17 cellular contexts compared by ENCODE assay signal in genomic region chr3:122767690-122768372, GRCh38. TPM values are rescaled to one million over a fixed set of nuclear protein-coding genes. Genes with fewer than 3 reads are reported as not detected.
DNase-seq lines count a peak whose midpoint lies in the region; ATAC-seq and TF ChIP-seq lines count a peak whose summit lies in the region.
"Had no signal": no experiment of that assay in that cellular context is flagged by ENCODE, and none has a peak within 500 bp of the region (broad histone marks: within the 10 kb centered on the region; RNA-seq: fewer than 3 reads in every experiment).

No MANE protein-coding gene starts in this region.

- peaks cover 31% of the 10 kb centered on the region for H3K36me3 Mint-ChIP-seq in MCF 10A (ENCODE audit: insufficient read depth, unreplicated experiment)
- H3K36me3 Mint-ChIP-seq in naive thymus-derived CD4-positive, alpha-beta T cell: peaks cover 3 to 45% (median 21%) of the 10 kb centered on the region in 5 donors

- no peak for TF ChIP-seq EP300 in transverse colon (IDR thresholded peaks at IDR 0.05; ENCODE audit: low read depth)

- BruUV-seq in MCF 10A (replicated peaks; lab: Mats Ljungman, UMichigan): no TSS peak

- POLR2A ChIA-PET in MCF 10A (lab: Yijun Ruan, JAX): interaction anchor here (0.9 to 1.7 kb wide), 2 partner anchors 22 to 26 kb away, joined by 5 to 7 read pairs; partner anchors contain the start of gene HSPBAP1
- POLR2A ChIA-PET in naive thymus-derived CD4-positive, alpha-beta T cell (lab: Charles Lee): no interaction called here

- H3K27me3 ChIP-seq in breast epithelium (no peaks in the 10 kb centered on the region), left ventricle myocardium inferior (ENCODE audit: low read depth) (no peaks in the 10 kb centered on the region), transverse colon (no peaks in the 10 kb centered on the region)
- no peaks in the 10 kb centered on the region for H3K27me3 ChIP-seq in naive thymus-derived CD4-positive, alpha-beta T cell (ENCODE audit: control insufficient read depth in 2 of 2, insufficient read depth in 2 of 2, low read length in 2 of 2)

- H3K4me1 Mint-ChIP-seq in MCF 10A (ENCODE audit: insufficient read depth, unreplicated experiment): peaks cover 8% of the 10 kb centered on the region
- H3K4me1 Mint-ChIP-seq in naive thymus-derived CD4-positive, alpha-beta T cell: peaks cover 0 to 11% (median 0%) of the 10 kb centered on the region in 7 donors
- H3K4me1 Mint-ChIP-seq: endodermal cell had no signal

- H3K4me3 ChIP-seq in breast epithelium (no peak overlapping the region), left ventricle myocardium inferior (no peak overlapping the region), transverse colon (no peak overlapping the region)
- no peak overlapping the region for H3K4me3 ChIP-seq in naive thymus-derived CD4-positive, alpha-beta T cell (ENCODE audit: low read length)
- H3K4me3 ChIP-seq: PC-9 had no signal

- CTCF ChIA-PET in MCF 10A (lab: Yijun Ruan, JAX): interaction anchor here (1.0 kb wide), 1 partner anchor 19 kb away, joined by 3 read pairs; no protein-coding TSS in a partner anchor
- CTCF ChIA-PET in naive thymus-derived CD4-positive, alpha-beta T cell (lab: Charles Lee): no interaction called here

- no peaks in the 10 kb centered on the region for H3K9me3 Mint-ChIP-seq in MCF 10A (ENCODE audit: unreplicated experiment)
- no peaks in the 10 kb centered on the region for H3K9me3 Mint-ChIP-seq in naive thymus-derived CD4-positive, alpha-beta T cell
- H3K9me3 Mint-ChIP-seq: endodermal cell had no signal

- TF ChIP-seq POLR2A in breast epithelium (IDR thresholded peaks at IDR 0.05) (no peak), transverse colon (IDR thresholded peaks at IDR 0.05) (no peak)

- H3K36me3 ChIP-seq in breast epithelium (no peaks in the 10 kb centered on the region), left ventricle myocardium inferior (peaks cover 34% of the 10 kb centered on the region), transverse colon (peaks cover 0 to 6% (median 0%) of the 10 kb centered on the region in 4 donors)
- peaks cover 0 to 12% (median 0%) of the 10 kb centered on the region in 3 experiments for H3K36me3 ChIP-seq in naive thymus-derived CD4-positive, alpha-beta T cell (ENCODE audit: control insufficient read depth in 2 of 3, insufficient read depth in 3 of 3, low read length in 3 of 3)

- TF ChIP-seq CTCF in MCF 10A (IDR thresholded peaks at IDR 0.05; ENCODE audit: unreplicated experiment) (no peak), breast epithelium (IDR thresholded peaks at IDR 0.05) (no peak), left ventricle myocardium inferior (IDR thresholded peaks at IDR 0.05; ENCODE audit: borderline replicate concordance) (no peak), transverse colon (IDR thresholded peaks at IDR 0.05) (no peak)

- H3K27me3 Mint-ChIP-seq in MCF 10A (ENCODE audit: insufficient read depth, unreplicated experiment): no peaks in the 10 kb centered on the region
- no peaks in the 10 kb centered on the region for H3K27me3 Mint-ChIP-seq in naive thymus-derived CD4-positive, alpha-beta T cell
- H3K27me3 Mint-ChIP-seq: B cell had no signal

- 73% methylated on average over 1 of the region's 1 CpG; no CpG with 5 or more reads in 1 of the 2 donors for WGBS in transverse colon (ENCODE audit: low coverage in 1 of 2), 2 donors

- H3K9me3 ChIP-seq in breast epithelium: no peaks in the 10 kb centered on the region
- H3K9me3 ChIP-seq in left ventricle myocardium inferior (replicated peaks): no peaks in the 10 kb centered on the region
- H3K9me3 ChIP-seq in naive thymus-derived CD4-positive, alpha-beta T cell (ENCODE audit: control insufficient read depth in 2 of 3, low read length in 3 of 3): no peaks in the 10 kb centered on the region
- no peaks in the 10 kb centered on the region for H3K9me3 ChIP-seq in transverse colon

- peak; percentile 54 for ATAC-seq in naive thymus-derived CD4-positive, alpha-beta T cell
- no peak for ATAC-seq in GM19452 (IDR thresholded peaks at IDR 0.05; ENCODE audit: unreplicated experiment)
- no peak for ATAC-seq in HG02981 (IDR thresholded peaks at IDR 0.05; ENCODE audit: unreplicated experiment)
- no peak for ATAC-seq in GM18909 (IDR thresholded peaks at IDR 0.05; ENCODE audit: poor library complexity, unreplicated experiment)

- H3K27ac ChIP-seq in breast epithelium (no peak overlapping the region), left ventricle myocardium inferior (replicated peaks) (peak overlapping the region; percentile 42), transverse colon (peak overlapping the region; percentile 10 to 38 (median 19))
- H3K27ac ChIP-seq in naive thymus-derived CD4-positive, alpha-beta T cell (ENCODE audit: low read depth, low read length): no peak overlapping the region
- H3K27ac ChIP-seq: PC-9 had no signal

- no peaks in the 10 kb centered on the region for H3K4me1 ChIP-seq in breast epithelium
- H3K4me1 ChIP-seq in left ventricle myocardium inferior: peaks cover 5% of the 10 kb centered on the region
- no peaks in the 10 kb centered on the region for H3K4me1 ChIP-seq in naive thymus-derived CD4-positive, alpha-beta T cell (ENCODE audit: control insufficient read depth in 2 of 2, insufficient read depth in 2 of 2, low read length in 2 of 2)
- no peaks in the 10 kb centered on the region for H3K4me1 ChIP-seq in transverse colon

- H3K27ac Mint-ChIP-seq in MCF 10A (ENCODE audit: low read depth, unreplicated experiment): peak overlapping the region; percentile 8
- peak overlapping the region in 4 of 9 donors; percentile 4 to 34 (median 26) for H3K27ac Mint-ChIP-seq in naive thymus-derived CD4-positive, alpha-beta T cell
- H3K27ac Mint-ChIP-seq: B cell had no signal

- intact Hi-C loops in MCF 10A (cut with micrococcal nuclease) (no loop called here), breast epithelium (cut with DNase I; ENCODE audit: low total_unique reads) (no loop called here), left ventricle myocardium inferior (cut with micrococcal nuclease) (no loop called here), transverse colon (cut with DNase I; ENCODE audit: low total_unique reads) (no loop called here)
- intact Hi-C loops in naive thymus-derived CD4-positive, alpha-beta T cell (cut with micrococcal nuclease): no loop called here

- in situ Hi-C loops in transverse colon (cut with MboI; ENCODE audit: low pct_ligation_motif_present in 1 of 4, low pct_unique_long_range_greater_than_20kb in 1 of 4, low sequenced_read_pairs in 3 of 4): no loop called here

- DNase-seq in MCF 10A (ENCODE audit: unreplicated experiment): no peak
- no peak for DNase-seq in breast epithelium (ENCODE audit: low spot score in 2 of 2)
- DNase-seq in left ventricle myocardium inferior: no peak
- DNase-seq in naive thymus-derived CD4-positive, alpha-beta T cell: no peak
- DNase-seq in transverse colon: no peak
- DNase-seq: 8988T, activated gamma-delta T cell treated with Interleukin-2 at 50 U/mL for 16 hours, endodermal cell, hypothalamus, NCI-H1436, NCI-H2171 treated with DMSO at 0.1 percent for 48 hours, NCI-H774, PC-9 had no signal

- H3K4me3 Mint-ChIP-seq in MCF 10A (ENCODE audit: unreplicated experiment): no peak overlapping the region
- no peak overlapping the region for H3K4me3 Mint-ChIP-seq in naive thymus-derived CD4-positive, alpha-beta T cell
- H3K4me3 Mint-ChIP-seq: B cell, endodermal cell had no signal

RNA-seq across cellular contexts. Expression of gene HSPBAP1, which starts 25.8 kb away (rescaled TPM):
- 11.3 and 15.2 TPM in 2 replicates for total RNA-seq in MCF 10A (2022)
- total RNA-seq in breast epithelium: 10 to 100 TPM; 11.7 to 18.6 (median 15.7) TPM
- total RNA-seq in left ventricle myocardium inferior: 3.8 TPM
- total RNA-seq in naive thymus-derived CD4-positive, alpha-beta T cell: 10 to 100 TPM in 4 of 5 experiments, 1 to 10 TPM in 1; 9.0 to 31.5 (median 23.3) TPM
- 10 to 100 TPM in 1 of 2 donors, 1 to 10 TPM in 1; 7.1 to 11.1 TPM for polyA plus RNA-seq in naive thymus-derived CD4-positive, alpha-beta T cell
- total RNA-seq in transverse colon: 10 to 100 TPM in 2 of 4 donors, 1 to 10 TPM in 2; 1.2 to 22.8 (median 10.3) TPM

RNA-seq across cellular contexts. Expression of gene SLC49A4, which starts 27.0 kb away (rescaled TPM):
- total RNA-seq in MCF 10A (2022) (10.4 and 11.4 TPM in 2 replicates), breast epithelium (10 to 100 TPM; 14.1 to 17.7 (median 17.6) TPM), left ventricle myocardium inferior (14.5 TPM), transverse colon (10 to 100 TPM in 3 of 4 donors, 1 to 10 TPM in 1; 2.4 to 29.9 (median 20.1) TPM)
- total RNA-seq in naive thymus-derived CD4-positive, alpha-beta T cell: 10 to 100 TPM in 1 of 5 experiments, 1 to 10 TPM in 4; 2.8 to 12.9 (median 8.4) TPM
- polyA plus RNA-seq in naive thymus-derived CD4-positive, alpha-beta T cell: 1 to 10 TPM; 1.9 to 2.1 TPM

Comparison
In these comparisons a context has a peak if more than half of its experiments do, and no peak if none do; other contexts are left out.
1. H3K27ac ChIP-seq: peak in left ventricle myocardium inferior (single experiment) and transverse colon (4 of 4); none in breast epithelium (0 of 2) and naive thymus-derived CD4-positive, alpha-beta T cell (single experiment).